Comparison of ENCODE assay signal across 1 cellular context in the genomic region with DNA sequence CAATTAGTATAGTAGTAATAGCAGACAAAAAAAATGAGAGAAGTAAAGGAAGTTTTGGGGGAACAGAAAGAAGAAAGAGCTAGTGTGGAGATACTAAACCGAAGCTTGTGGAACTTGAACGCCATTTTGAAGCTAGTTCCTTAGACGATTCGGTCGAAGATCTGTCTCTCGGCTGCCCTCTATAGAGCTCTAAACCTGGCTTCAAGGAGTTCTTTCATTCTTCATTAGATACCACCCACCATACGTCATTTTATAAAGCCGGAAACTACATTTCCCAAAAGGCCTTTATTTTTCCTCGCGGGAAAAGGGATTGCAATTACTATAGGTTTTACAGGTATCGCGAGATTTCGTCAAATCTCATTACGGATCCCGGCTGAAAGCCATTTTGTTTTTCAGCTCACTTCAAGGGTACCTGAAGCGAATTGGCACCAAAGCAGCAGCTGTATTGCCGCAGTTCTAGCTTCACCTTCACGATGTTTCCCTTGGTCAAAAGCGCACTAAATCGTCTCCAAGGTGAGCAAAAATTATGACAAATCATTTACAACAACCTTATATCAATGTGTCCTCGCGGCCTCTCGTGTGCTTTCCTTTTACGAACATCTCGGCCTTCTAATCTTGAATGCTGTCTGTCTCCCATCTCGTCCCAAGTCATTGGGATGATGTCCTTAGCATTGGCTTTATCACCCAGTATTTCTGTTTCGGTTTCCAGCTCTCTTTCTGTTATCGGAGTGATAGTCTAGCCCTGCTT.
TF ChIP-seq lines count a peak whose summit lies in the region.

A gene with protein sequence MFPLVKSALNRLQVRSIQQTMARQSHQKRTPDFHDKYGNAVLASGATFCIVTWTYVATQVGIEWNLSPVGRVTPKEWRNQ (plus strand): TSS at position 388 of the 748 bp plus-strand sequence. CDS start 86 bp downstream, at position 474.

TF ChIP-seq in HEK293, 187 proteins besides CTCF, POLR2A, EP300 and RAD21 (continued from another document):
- TF ChIP-seq, protein P1, sequence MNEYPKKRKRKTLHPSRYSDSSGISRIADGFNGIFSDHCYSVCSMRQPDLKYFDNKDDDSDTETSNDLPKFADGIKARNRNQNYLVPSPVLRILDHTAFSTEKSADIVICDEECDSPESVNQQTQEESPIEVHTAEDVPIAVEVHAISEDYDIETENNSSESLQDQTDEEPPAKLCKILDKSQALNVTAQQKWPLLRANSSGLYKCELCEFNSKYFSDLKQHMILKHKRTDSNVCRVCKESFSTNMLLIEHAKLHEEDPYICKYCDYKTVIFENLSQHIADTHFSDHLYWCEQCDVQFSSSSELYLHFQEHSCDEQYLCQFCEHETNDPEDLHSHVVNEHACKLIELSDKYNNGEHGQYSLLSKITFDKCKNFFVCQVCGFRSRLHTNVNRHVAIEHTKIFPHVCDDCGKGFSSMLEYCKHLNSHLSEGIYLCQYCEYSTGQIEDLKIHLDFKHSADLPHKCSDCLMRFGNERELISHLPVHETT (tag by site-specific recombination; IDR thresholded peaks at IDR 0.05) = 0 out of 2 replicates have a peak, but pooled peaks have one; percentile 23
- TF ChIP-seq, protein P2, sequence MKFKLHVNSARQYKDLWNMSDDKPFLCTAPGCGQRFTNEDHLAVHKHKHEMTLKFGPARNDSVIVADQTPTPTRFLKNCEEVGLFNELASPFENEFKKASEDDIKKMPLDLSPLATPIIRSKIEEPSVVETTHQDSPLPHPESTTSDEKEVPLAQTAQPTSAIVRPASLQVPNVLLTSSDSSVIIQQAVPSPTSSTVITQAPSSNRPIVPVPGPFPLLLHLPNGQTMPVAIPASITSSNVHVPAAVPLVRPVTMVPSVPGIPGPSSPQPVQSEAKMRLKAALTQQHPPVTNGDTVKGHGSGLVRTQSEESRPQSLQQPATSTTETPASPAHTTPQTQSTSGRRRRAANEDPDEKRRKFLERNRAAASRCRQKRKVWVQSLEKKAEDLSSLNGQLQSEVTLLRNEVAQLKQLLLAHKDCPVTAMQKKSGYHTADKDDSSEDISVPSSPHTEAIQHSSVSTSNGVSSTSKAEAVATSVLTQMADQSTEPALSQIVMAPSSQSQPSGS (tag by site-specific recombination; IDR thresholded peaks at IDR 0.05; ENCODE audit: low read depth) = peak; percentile 92
- 0 out of 2 replicates have a peak, but pooled peaks have one; percentile 68 for TF ChIP-seq ZXDB (tag by site-specific recombination; IDR thresholded peaks at IDR 0.05)
- TF ChIP-seq SP2 (tag by site-specific recombination; IDR thresholded peaks at IDR 0.05) = peak; percentile 29; the same call in 1 of the 2 replicates
